18 cellular contexts compared by ENCODE assay signal in the genomic region with DNA sequence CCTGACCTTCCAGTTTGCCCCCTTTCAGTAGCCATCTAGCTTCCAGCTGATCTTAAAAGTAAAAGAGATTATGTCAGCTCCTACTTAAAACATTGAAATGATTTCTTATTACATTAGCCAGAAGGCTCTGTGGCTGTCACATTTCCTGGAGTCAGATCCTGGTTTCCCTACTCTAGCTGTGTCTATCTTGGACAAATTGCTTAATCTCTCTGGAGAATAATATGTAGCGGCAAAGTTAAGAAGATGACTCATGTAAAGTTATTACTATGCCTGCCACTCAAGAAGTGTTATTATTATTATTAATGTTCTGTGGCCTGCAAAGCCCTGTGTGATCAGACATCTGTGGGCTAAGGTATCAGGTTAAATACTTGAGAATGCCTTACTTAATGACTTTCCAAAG.
A peak's percentile ranks its signal among the peaks of the same experiment; 100 is the strongest.
DNase-seq lines count a peak whose midpoint lies in the region; ATAC-seq, FAIRE-seq and TF ChIP-seq lines count a peak whose summit lies in the region.
"Had no signal": no experiment of that assay in that cellular context is flagged by ENCODE, and none has a peak within 500 bp of the region (broad histone marks: within the 10 kb centered on the region; RNA-seq: fewer than 3 reads in every experiment).

No MANE protein-coding gene starts in this region.

- POLR2A ChIA-PET in endothelial cell of umbilical vein (lab: Charles Lee), result no interaction called here

- CTCF ChIA-PET in endothelial cell of umbilical vein (lab: Charles Lee), result no interaction called here

- TF ChIP-seq POLR2A in endothelial cell of umbilical vein (IDR thresholded peaks at IDR 0.05; ENCODE audit: low read depth, low read length), result no peak

- no peaks in the 10 kb centered on the region for H3K27me3 Mint-ChIP-seq in mesothelial cell of epicardium (ENCODE audit: low read depth)
- H3K27me3 Mint-ChIP-seq: CD4-positive, alpha-beta memory T cell had no signal

- H3K9me3 ChIP-seq in endothelial cell of umbilical vein (replicated peaks; ENCODE audit: control insufficient read depth, insufficient read depth, low read length), result no peaks in the 10 kb centered on the region
- H3K9me3 ChIP-seq: BE2C had no signal

- no peak overlapping the region for H3K4me3 Mint-ChIP-seq in mesothelial cell of epicardium
- H3K4me3 Mint-ChIP-seq: CD4-positive, alpha-beta memory T cell had no signal

- H3K27ac Mint-ChIP-seq in mesothelial cell of epicardium, result peak overlapping the region; percentile 51
- H3K27ac Mint-ChIP-seq: CD4-positive, alpha-beta memory T cell had no signal

- no peaks in the 10 kb centered on the region for H3K27me3 ChIP-seq in endothelial cell of umbilical vein (ENCODE audit: control insufficient read depth in 2 of 2, insufficient read depth in 2 of 2, low read length in 2 of 2)
- H3K27me3 ChIP-seq: BE2C had no signal

- DNase-seq in EH (ENCODE audit: low read depth) (peak; percentile 5), NCI-H226 (peak; percentile 51), endothelial cell of umbilical vein (ENCODE audit: low read depth, low spot score) (peak; percentile 39), mesothelial cell of epicardium (ENCODE audit: low spot score in 2 of 2, unreplicated experiment in 2 of 2) (no peak), medulla oblongata (ENCODE audit: extremely low spot score) (no peak), urothelium cell line (ENCODE audit: low spot score) (no peak)
- DNase-seq: BE2C; CD4-positive, alpha-beta memory T cell; DMS79; GF-D8; KG1; NCI-H1092; NCI-H2107; NCI-H446 treated with DMSO at 0.1 percent for 48 hours; NCI-H748 treated with DMSO at 0.1 percent for 48 hours had no signal

- no peaks in the 10 kb centered on the region for H3K36me3 Mint-ChIP-seq in mesothelial cell of epicardium
- H3K36me3 Mint-ChIP-seq: CD4-positive, alpha-beta memory T cell had no signal

- no peak overlapping the region for H3K4me3 ChIP-seq in endothelial cell of umbilical vein (replicated peaks in 1 of 3; ENCODE audit: insufficient read depth in 1 of 3, low read depth in 1 of 3, low read length in 3 of 3)

- TF ChIP-seq CTCF in endothelial cell of umbilical vein (IDR thresholded peaks at IDR 0.05; ENCODE audit: extremely low read depth in 1 of 2, insufficient read depth in 1 of 2, low read depth in 1 of 2, low read length in 2 of 2), result no peak
- TF ChIP-seq CTCF in mesothelial cell of epicardium (IDR thresholded peaks at IDR 0.05; ENCODE audit: unreplicated experiment), result no peak

- ATAC-seq in GM18517 (IDR thresholded peaks at IDR 0.05; ENCODE audit: unreplicated experiment), result no peak
- ATAC-seq in GM18858 (IDR thresholded peaks at IDR 0.05; ENCODE audit: unreplicated experiment), result no peak
- ATAC-seq: Right ventricle myocardium inferior had no signal

- H3K9me3 Mint-ChIP-seq in mesothelial cell of epicardium, result peaks cover 17% of the 10 kb centered on the region

- intact Hi-C loops in endothelial cell of umbilical vein (cut with micrococcal nuclease), result no loop called here

- no peaks in the 10 kb centered on the region for H3K79me2 ChIP-seq in endothelial cell of umbilical vein (ENCODE audit: control insufficient read depth, insufficient read depth, low read length)

- H3K9me1 ChIP-seq in endothelial cell of umbilical vein (replicated peaks; ENCODE audit: control insufficient read depth, extremely low read depth, insufficient read depth, low read length), result no peaks in the 10 kb centered on the region

- H3K4me1 Mint-ChIP-seq in mesothelial cell of epicardium, result peaks cover 13% of the 10 kb centered on the region
- H3K4me1 Mint-ChIP-seq: CD4-positive, alpha-beta memory T cell had no signal

- no peak for FAIRE-seq in endothelial cell of umbilical vein (lab: Jason Lieb, UNC)
- FAIRE-seq in urothelium cell line (lab: Jason Lieb, UNC), result no peak

- H3K4me1 ChIP-seq in endothelial cell of umbilical vein (ENCODE audit: control insufficient read depth, extremely low read depth, insufficient read depth, low read length), result no peaks in the 10 kb centered on the region
- H3K4me1 ChIP-seq: BE2C had no signal

- no peak overlapping the region for H3K27ac ChIP-seq in endothelial cell of umbilical vein (ENCODE audit: insufficient read depth, low read depth, low read length)

- no peak overlapping the region for H3K9ac ChIP-seq in endothelial cell of umbilical vein (replicated peaks; ENCODE audit: extremely low read depth, insufficient read depth, low read length)

- H3K36me3 ChIP-seq in endothelial cell of umbilical vein (ENCODE audit: control insufficient read depth in 2 of 2, extremely low read depth in 1 of 2, insufficient read depth in 2 of 2, low read length in 2 of 2), result no peaks in the 10 kb centered on the region
- H3K36me3 ChIP-seq: BE2C had no signal

- no peaks in the 10 kb centered on the region for H4K20me1 ChIP-seq in endothelial cell of umbilical vein (replicated peaks; ENCODE audit: control insufficient read depth, extremely low read depth, insufficient read depth, low read length)

- no peak overlapping the region for H3K4me2 ChIP-seq in endothelial cell of umbilical vein (ENCODE audit: insufficient read depth, low read length)

- no TSS peak for BruUV-seq in endothelial cell of umbilical vein (replicated peaks; lab: Mats Ljungman, UMichigan)

- dilution Hi-C loops in endothelial cell of umbilical vein (cut with MboI; ENCODE audit: extremely low pct_ligation_motif_present, low sequenced_read_pairs), result no loop called here

- H2AFZ ChIP-seq in endothelial cell of umbilical vein (ENCODE audit: low read depth, low read length), result no peak overlapping the region

TF ChIP-seq in endothelial cell of umbilical vein, 7 proteins besides CTCF, POLR2A, EP300 and RAD21:
- TF ChIP-seq MAX (IDR thresholded peaks at IDR 0.05; ENCODE audit: insufficient read depth, insufficient read length) (no peak), POLR2AphosphoS5 (IDR thresholded peaks at IDR 0.05; ENCODE audit: insufficient read depth, low read depth, low read length) (no peak), FOS (IDR thresholded peaks at IDR 0.05; ENCODE audit: borderline replicate concordance, insufficient read depth, low read length) (peak; percentile 47), JUN (IDR thresholded peaks at IDR 0.05; ENCODE audit: borderline replicate concordance, insufficient read depth, insufficient read length, low read depth) (peak; percentile 6), GATA2 (IDR thresholded peaks at IDR 0.05; ENCODE audit: insufficient read depth, insufficient read length, low read depth, low read length) (no peak), EZH2 (IDR thresholded peaks at IDR 0.05; ENCODE audit: borderline replicate concordance, low read depth, low read length, severe bottlenecking) (no peak), MYC (IDR thresholded peaks at IDR 0.05; ENCODE audit: low read depth, low read length) (no peak)

Comparison
In these comparisons a context has a peak if more than half of its experiments do, and no peak if none do; other contexts are left out.
1. DNase-seq: peak in EH (single experiment), NCI-H226 (single experiment) and endothelial cell of umbilical vein (single experiment); none in mesothelial cell of epicardium (0 of 2), medulla oblongata (single experiment) and urothelium cell line (single experiment).